Comparison of ENCODE assay signal across 1 cellular context in genomic region chr2:179422037-179422643, GRCh38.
TF ChIP-seq lines count a peak whose summit lies in the region.

No MANE protein-coding gene starts in this region.

TF ChIP-seq in HepG2, 621 proteins besides CTCF, POLR2A, EP300 and RAD21 (continued from another document and continues in another):
- TF ChIP-seq CBX2 (IDR thresholded peaks at IDR 0.05; ENCODE audit: low read depth, low read length), result no peak
- TF ChIP-seq CBX2 (CRISPR knock-in tag; IDR thresholded peaks at IDR 0.05; ENCODE audit: low read depth), result no peak
- no peak for TF ChIP-seq YY1 (IDR thresholded peaks at IDR 0.05; ENCODE audit: insufficient read depth, insufficient replicate concordance, low read depth, low read length)
- peak; percentile 33; the same call in 1 of the 2 replicates for TF ChIP-seq CEBPG (CRISPR knock-in tag; IDR thresholded peaks at IDR 0.05)
- TF ChIP-seq ZFX (CRISPR knock-in tag; IDR thresholded peaks at IDR 0.05; ENCODE audit: low read depth), result no peak
- no peak for TF ChIP-seq GPBP1L1 (CRISPR knock-in tag; IDR thresholded peaks at IDR 0.05)
- TF ChIP-seq SMAD3 (CRISPR knock-in tag; IDR thresholded peaks at IDR 0.05), result peak; percentile 55; the same call in 1 of the 2 replicates
- 0 out of 2 replicates have a peak, but pooled peaks have one; percentile 26 for TF ChIP-seq ZBTB25 (CRISPR knock-in tag; IDR thresholded peaks at IDR 0.05)
- TF ChIP-seq PBX2 (CRISPR knock-in tag; IDR thresholded peaks at IDR 0.05), result no peak
- no peak for TF ChIP-seq ZNF740 (CRISPR knock-in tag; IDR thresholded peaks at IDR 0.05)
- no peak for TF ChIP-seq PRMT3 (CRISPR knock-in tag; IDR thresholded peaks at IDR 0.05; ENCODE audit: borderline replicate concordance, low read depth)
- no peak for TF ChIP-seq ZNF18 (CRISPR knock-in tag; IDR thresholded peaks at IDR 0.05; ENCODE audit: insufficient replicate concordance)
- no peak for TF ChIP-seq TBX2 (CRISPR knock-in tag; IDR thresholded peaks at IDR 0.05; ENCODE audit: borderline replicate concordance)
- no peak for TF ChIP-seq FOXP1 (IDR thresholded peaks at IDR 0.05)
- no peak for TF ChIP-seq FOXP1 (CRISPR knock-in tag; IDR thresholded peaks at IDR 0.05)
- no peak for TF ChIP-seq KLF6 (CRISPR knock-in tag; IDR thresholded peaks at IDR 0.05)
- TF ChIP-seq ATAD3A (CRISPR knock-in tag; IDR thresholded peaks at IDR 0.05), result no peak
- no peak for TF ChIP-seq HOXA5 (CRISPR knock-in tag; IDR thresholded peaks at IDR 0.05)
- TF ChIP-seq FOXC1 (CRISPR knock-in tag; IDR thresholded peaks at IDR 0.05; ENCODE audit: borderline replicate concordance), result no peak
- peak; percentile 30; the same call in 1 of the 2 replicates for TF ChIP-seq ELF3 (CRISPR knock-in tag; IDR thresholded peaks at IDR 0.05)
- TF ChIP-seq EEA1 (CRISPR knock-in tag; IDR thresholded peaks at IDR 0.05; ENCODE audit: borderline replicate concordance), result no peak
- no peak for TF ChIP-seq ZNF34 (CRISPR knock-in tag; IDR thresholded peaks at IDR 0.05; ENCODE audit: borderline replicate concordance)
- peak; percentile 59; the same call in 1 of the 2 replicates for TF ChIP-seq SP140L (CRISPR knock-in tag; IDR thresholded peaks at IDR 0.05; ENCODE audit: borderline replicate concordance)
- TF ChIP-seq PRPF4 (IDR thresholded peaks at IDR 0.05; ENCODE audit: low read depth, low read length, poor library complexity, severe bottlenecking), result no peak
- no peak for TF ChIP-seq GMEB1 (CRISPR knock-in tag; IDR thresholded peaks at IDR 0.05; ENCODE audit: borderline replicate concordance)
- TF ChIP-seq POLR2AphosphoS5 (IDR thresholded peaks at IDR 0.05; ENCODE audit: low read depth, low read length), result no peak
- TF ChIP-seq SMC3 (IDR thresholded peaks at IDR 0.05; ENCODE audit: low read length), result peak; percentile 99
- no peak for TF ChIP-seq FOXA1 (IDR thresholded peaks at IDR 0.05)
- TF ChIP-seq FOXA1 (CRISPR knock-in tag; IDR thresholded peaks at IDR 0.05), result 0 out of 2 replicates have a peak, but pooled peaks have one; percentile 6
- no peak for TF ChIP-seq POGK (CRISPR knock-in tag; conservative IDR thresholded peaks at IDR 0.05)
- TF ChIP-seq MED1 (CRISPR knock-in tag; IDR thresholded peaks at IDR 0.05), result no peak
- no peak for TF ChIP-seq ZNF333 (CRISPR knock-in tag; IDR thresholded peaks at IDR 0.05; ENCODE audit: borderline replicate concordance)
- TF ChIP-seq NFIC (IDR thresholded peaks at IDR 0.05; ENCODE audit: low read length), result no peak
- TF ChIP-seq MXD4 (CRISPR knock-in tag; IDR thresholded peaks at IDR 0.05), result no peak
- peak; percentile 97 for TF ChIP-seq STAG1 (CRISPR knock-in tag; IDR thresholded peaks at IDR 0.05)
- no peak for TF ChIP-seq ZNF674 (CRISPR knock-in tag; IDR thresholded peaks at IDR 0.05; ENCODE audit: low read depth)
- TF ChIP-seq ZNF484 (CRISPR knock-in tag; IDR thresholded peaks at IDR 0.05; ENCODE audit: borderline replicate concordance, low read depth), result no peak
- TF ChIP-seq MTF1 (CRISPR knock-in tag; IDR thresholded peaks at IDR 0.05), result no peak
- TF ChIP-seq FOXA3 (CRISPR knock-in tag; IDR thresholded peaks at IDR 0.05), result 0 out of 2 replicates have a peak, but pooled peaks have one; percentile 30
- TF ChIP-seq RXRB (CRISPR knock-in tag; IDR thresholded peaks at IDR 0.05; ENCODE audit: borderline replicate concordance), result peak; percentile 33; the same call in 1 of the 2 replicates
- TF ChIP-seq CHCHD3 (CRISPR knock-in tag; IDR thresholded peaks at IDR 0.05), result no peak
- no peak for TF ChIP-seq LBX2 (CRISPR knock-in tag; IDR thresholded peaks at IDR 0.05; ENCODE audit: borderline replicate concordance)
- TF ChIP-seq ZNF607 (CRISPR knock-in tag; IDR thresholded peaks at IDR 0.05; ENCODE audit: borderline replicate concordance), result no peak
- TF ChIP-seq MBNL3 (CRISPR knock-in tag; conservative IDR thresholded peaks at IDR 0.05), result no peak
- peak; percentile 44; the same call in 1 of the 2 replicates for TF ChIP-seq ZKSCAN8 (CRISPR knock-in tag; IDR thresholded peaks at IDR 0.05; ENCODE audit: borderline replicate concordance)
- no peak for TF ChIP-seq ZNF350 (CRISPR knock-in tag; IDR thresholded peaks at IDR 0.05; ENCODE audit: borderline replicate concordance, low read depth)
- TF ChIP-seq ZBTB34 (CRISPR knock-in tag; IDR thresholded peaks at IDR 0.05), result no peak
- TF ChIP-seq SMAD1 (CRISPR knock-in tag; IDR thresholded peaks at IDR 0.05; ENCODE audit: borderline replicate concordance, low read depth), result no peak
- no peak for TF ChIP-seq ZNF431 (CRISPR knock-in tag; IDR thresholded peaks at IDR 0.05; ENCODE audit: borderline replicate concordance, low read depth)
- no peak for TF ChIP-seq RFX5 (IDR thresholded peaks at IDR 0.05; ENCODE audit: low read depth, low read length)
- TF ChIP-seq ZHX2 (IDR thresholded peaks at IDR 0.05; ENCODE audit: low read depth), result no peak
- no peak for TF ChIP-seq ZHX2 (CRISPR knock-in tag; IDR thresholded peaks at IDR 0.05; ENCODE audit: borderline replicate concordance)
